ENCODE assay signal across 19 cellular contexts in genomic region chr5:162852145-162852544, GRCh38.
"Had no signal": no experiment of that assay in that cellular context is flagged by ENCODE, and none has a peak within 500 bp of the region (broad histone marks: within the 10 kb centered on the region; RNA-seq: fewer than 3 reads in every experiment).

No MANE protein-coding gene starts in this region.

- H3K27me3 Mint-ChIP-seq: activated B cell treated with CpG ODN at 0.5 μM for 24 hours; activated CD8-positive, alpha-beta T cell treated with anti-CD3 and anti-CD28 coated beads for 36 hours; activated T-cell treated with anti-CD3 and anti-CD28 coated beads, Interleukin-2, amount 50 U/mL, for 24 hours had no signal

- H3K4me3 Mint-ChIP-seq: activated B cell treated with CpG ODN at 0.5 μM for 24 hours; activated CD8-positive, alpha-beta T cell treated with anti-CD3 and anti-CD28 coated beads for 36 hours; activated naive CD4-positive, alpha-beta T cell treated with anti-CD3 and anti-CD28 coated beads for 36 hours; activated T-cell treated with anti-CD3 and anti-CD28 coated beads, Interleukin-2, amount 50 U/mL, for 24 hours; brain; nephron had no signal

- ATAC-seq: activated CD8-positive, alpha-beta T cell treated with anti-CD3 and anti-CD28 coated beads for 36 hours; left lobe of liver had no signal

- H3K4me1 ChIP-seq: colonic mucosa, thyroid gland had no signal

- H3K27me3 ChIP-seq: colonic mucosa, thyroid gland had no signal

- H3K4me3 ChIP-seq: colonic mucosa, thyroid gland had no signal

- H3K4me1 Mint-ChIP-seq: activated B cell treated with CpG ODN at 0.5 μM for 24 hours, brain, nephron had no signal

- H3K36me3 ChIP-seq: colonic mucosa, thyroid gland had no signal

- H3K27ac ChIP-seq: colonic mucosa, thyroid gland had no signal

- H3K9me3 ChIP-seq: colonic mucosa, thyroid gland had no signal

- H3K27ac Mint-ChIP-seq: activated B cell treated with CpG ODN at 0.5 μM for 24 hours; activated CD8-positive, alpha-beta T cell treated with anti-CD3 and anti-CD28 coated beads for 36 hours; activated naive CD4-positive, alpha-beta T cell treated with anti-CD3 and anti-CD28 coated beads for 36 hours; activated T-cell treated with anti-CD3 and anti-CD28 coated beads, Interleukin-2, amount 50 U/mL, for 24 hours; activated T-helper 2 cell treated with anti-CD3 and anti-CD28 coated beads, Interferon-gamma antibody, Interleukin-2, Interleukin-4, amounts not matched to agents 10 μg/mL and 5 μg/mL and 100 μg/mL, durations not matched to agents 14 hours and 24 hours and 36 hours; brain; nephron had no signal

- H3K36me3 Mint-ChIP-seq: brain had no signal

- DNase-seq: activated B cell treated with CpG ODN at 0.5 μM for 24 hours; activated CD4-positive, alpha-beta T cell treated with anti-CD3 and anti-CD28 coated beads for 4 hours; activated CD8-positive, alpha-beta T cell treated with anti-CD3 and anti-CD28 coated beads for 36 hours; activated naive CD4-positive, alpha-beta T cell treated with anti-CD3 and anti-CD28 coated beads for 36 hours; activated T-cell treated with anti-CD3 and anti-CD28 coated beads, Interleukin-2, amount 50 U/mL, for 24 hours; anterior cingulate cortex; central memory CD4-positive, alpha-beta T cell; colonic mucosa; hypothalamus; islet precursor cell; midbrain; occipital lobe; retina; stimulated activated naive CD4-positive, alpha-beta T cell; thyroid gland had no signal
